24 cellular contexts compared by ENCODE assay signal in genomic region chr6:134642217-134642616, GRCh38.
DNase-seq lines count a peak whose midpoint lies in the region; ATAC-seq and TF ChIP-seq lines count a peak whose summit lies in the region.
"Had no signal": no experiment of that assay in that cellular context is flagged by ENCODE, and none has a peak within 500 bp of the region (broad histone marks: within the 10 kb centered on the region; RNA-seq: fewer than 3 reads in every experiment).

No MANE protein-coding gene starts in this region.

- H2AFZ ChIP-seq in smooth muscle cell (ENCODE audit: low read depth), result no peak overlapping the region

- H3K4me1 ChIP-seq in smooth muscle cell (ENCODE audit: low read depth), result no peaks in the 10 kb centered on the region
- H3K4me1 ChIP-seq: colonic mucosa had no signal

- H3K27ac Mint-ChIP-seq in chondrocyte (ENCODE audit: unreplicated experiment), result peak overlapping the region; percentile 10
- H3K27ac Mint-ChIP-seq: activated CD8-positive, alpha-beta T cell treated with anti-CD3 and anti-CD28 coated beads, Interleukin-2, amount 10 ng/mL, durations not matched to agents 7 days and 5 days; IgD-negative memory B cell; naive B cell had no signal

- no peaks in the 10 kb centered on the region for H3K9me3 ChIP-seq in smooth muscle cell (replicated peaks; ENCODE audit: low read depth)
- H3K9me3 ChIP-seq: colonic mucosa, heart left ventricle, suprapubic skin had no signal

- WGBS in smooth muscle cell (ENCODE audit: low lambda C conversion rate), result 13% methylated on average over 2 of the region's 2 CpGs

- ATAC-seq in HG03139 (IDR thresholded peaks at IDR 0.05; ENCODE audit: unreplicated experiment), result no peak
- ATAC-seq in left lobe of liver, result no peak
- no peak for ATAC-seq in HG03442 (IDR thresholded peaks at IDR 0.05; ENCODE audit: unreplicated experiment)
- ATAC-seq: activated CD8-positive, alpha-beta T cell treated with anti-CD3 and anti-CD28 coated beads, Interleukin-2, amount 10 ng/mL, durations not matched to agents 7 days and 5 days; activated T-cell treated with anti-CD3 and anti-CD28 coated beads, Interleukin-2, amount 50 U/mL, for 4 hours; heart left ventricle had no signal

- H3K4me3 Mint-ChIP-seq in chondrocyte (ENCODE audit: unreplicated experiment), result no peak overlapping the region
- H3K4me3 Mint-ChIP-seq: activated CD8-positive, alpha-beta T cell treated with anti-CD3 and anti-CD28 coated beads, Interleukin-2, amount 10 ng/mL, durations not matched to agents 7 days and 5 days; activated naive CD4-positive, alpha-beta T cell treated with anti-CD3 and anti-CD28 coated beads, Interleukin-2, amount 50 U/mL, for 24 hours; activated T-cell treated with anti-CD3 and anti-CD28 coated beads, Interleukin-2, amount 50 U/mL, for 4 hours; IgD-negative memory B cell; naive B cell had no signal

- no peaks in the 10 kb centered on the region for H3K36me3 ChIP-seq in smooth muscle cell (ENCODE audit: low read depth)
- H3K36me3 ChIP-seq: colonic mucosa, heart left ventricle, suprapubic skin had no signal

- no peaks in the 10 kb centered on the region for H3K27me3 ChIP-seq in smooth muscle cell (ENCODE audit: low read depth)
- H3K27me3 ChIP-seq: colonic mucosa, heart left ventricle, suprapubic skin had no signal

- peak overlapping the region; percentile 28 for H3K4me2 ChIP-seq in smooth muscle cell

- peak; percentile 54 for DNase-seq in EH (ENCODE audit: low read depth)
- no peak for DNase-seq in chondrocyte (ENCODE audit: low spot score)
- peak; percentile 51 for DNase-seq in glomerular visceral epithelial cell (ENCODE audit: extremely low spot score)
- peak; percentile 11 for DNase-seq in smooth muscle cell (lab: John Stamatoyannopoulos, UW; ENCODE audit: unreplicated experiment)
- no peak for DNase-seq in GOT3 (lab: John Stamatoyannopoulos, UW)
- no peak for DNase-seq in left lobe of liver (ENCODE audit: low spot score)
- DNase-seq: activated CD4-positive, CD25-positive, alpha-beta regulatory T cell; activated CD8-positive, alpha-beta T cell treated with anti-CD3 and anti-CD28 coated beads, Interleukin-2, amount 10 ng/mL, durations not matched to agents 7 days and 5 days; activated T-cell treated with anti-CD3 and anti-CD28 coated beads, Interleukin-2, amount 50 U/mL, for 4 hours; AML-193; colonic mucosa; DND-41; heart left ventricle; naive B cell; NCI-H2029; NCI-H446; stimulated activated CD4-positive, alpha-beta T cell treated with anti-CD3 and anti-CD28 coated beads, Interleukin-4, amount 100 ng/mL, for 1 hour; T1000 had no signal

- H3K79me2 ChIP-seq in smooth muscle cell (ENCODE audit: low read depth), result no peaks in the 10 kb centered on the region

- H3K4me3 ChIP-seq in smooth muscle cell, result no peak overlapping the region
- H3K4me3 ChIP-seq: colonic mucosa, heart left ventricle, suprapubic skin had no signal

- H3K9ac ChIP-seq in smooth muscle cell (ENCODE audit: low read depth), result peak overlapping the region; percentile 20

- peaks cover 42% of the 10 kb centered on the region for H3K4me1 Mint-ChIP-seq in chondrocyte (ENCODE audit: low read depth)

- no peaks in the 10 kb centered on the region for H4K20me1 ChIP-seq in smooth muscle cell (ENCODE audit: low read depth)

- peaks cover 3% of the 10 kb centered on the region for H3K9me3 Mint-ChIP-seq in chondrocyte (ENCODE audit: low read depth)
- H3K9me3 Mint-ChIP-seq: activated naive CD4-positive, alpha-beta T cell treated with anti-CD3 and anti-CD28 coated beads, Interleukin-2, amount 50 U/mL, for 24 hours; activated T-cell treated with anti-CD3 and anti-CD28 coated beads, Interleukin-2, amount 50 U/mL, for 4 hours; IgD-negative memory B cell; naive B cell had no signal

- H3K27me3 Mint-ChIP-seq in chondrocyte (ENCODE audit: low read depth), result no peaks in the 10 kb centered on the region
- H3K27me3 Mint-ChIP-seq: activated naive CD4-positive, alpha-beta T cell treated with anti-CD3 and anti-CD28 coated beads, Interleukin-2, amount 50 U/mL, for 24 hours; IgD-negative memory B cell; naive B cell had no signal

- no peaks in the 10 kb centered on the region for H3K36me3 Mint-ChIP-seq in chondrocyte (ENCODE audit: low read depth)
- H3K36me3 Mint-ChIP-seq: activated naive CD4-positive, alpha-beta T cell treated with anti-CD3 and anti-CD28 coated beads, Interleukin-2, amount 50 U/mL, for 24 hours; IgD-negative memory B cell; naive B cell had no signal

- peaks cover 4% of the 10 kb centered on the region for H3F3A ChIP-seq in smooth muscle cell (ENCODE audit: low read depth)

- H3K27ac ChIP-seq in smooth muscle cell (ENCODE audit: low read depth), result peak overlapping the region; percentile 58
- H3K27ac ChIP-seq: colonic mucosa, HL-60, suprapubic skin had no signal

- no peak for TF ChIP-seq CTCF in chondrocyte (IDR thresholded peaks at IDR 0.05)
- TF ChIP-seq CTCF in smooth muscle cell (IDR thresholded peaks at IDR 0.05; ENCODE audit: borderline replicate concordance, insufficient read depth, poor library complexity, severe bottlenecking), result no peak

Comparison
In these comparisons a context has a peak if more than half of its experiments do, and no peak if none do; other contexts are left out.
1. DNase-seq: peak in EH (single experiment), glomerular visceral epithelial cell (single experiment) and smooth muscle cell (single experiment); none in chondrocyte (single experiment), GOT3 (single experiment) and left lobe of liver (single experiment).